In the genomic region with DNA sequence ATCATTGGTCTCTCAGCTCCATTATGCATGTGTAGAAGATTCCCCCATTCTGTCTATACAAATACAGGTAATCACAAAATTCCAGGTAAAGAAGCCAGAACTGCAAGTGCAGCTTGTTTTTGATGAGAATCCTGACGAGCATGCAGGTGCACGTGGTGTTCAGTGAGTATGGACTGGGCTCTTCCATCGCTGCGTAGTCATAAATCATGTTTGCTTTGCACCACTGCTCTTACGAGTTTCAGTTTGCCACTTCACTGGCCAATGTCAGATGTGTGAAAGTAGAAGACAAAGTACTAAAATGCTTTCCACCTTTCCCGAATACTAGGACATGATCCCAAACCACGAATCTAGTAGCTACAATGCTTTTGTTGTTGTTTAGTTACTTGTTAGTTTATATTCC, we compare ENCODE assay signal across 16 cellular contexts.
"Had no signal": no experiment of that assay in that cellular context is flagged by ENCODE, and none has a peak within 500 bp of the region (broad histone marks: within the 10 kb centered on the region; RNA-seq: fewer than 3 reads in every experiment).

No MANE protein-coding gene starts in this region.

- H3K9me3 ChIP-seq: body of pancreas had no signal

- H3K27me3 ChIP-seq: body of pancreas, dorsolateral prefrontal cortex, foreskin keratinocyte had no signal

- H3K27ac ChIP-seq: body of pancreas, dorsolateral prefrontal cortex, foreskin keratinocyte had no signal

- ATAC-seq: activated CD4-positive, CD25-positive, alpha-beta regulatory T cell treated with anti-CD3 and anti-CD28 coated beads, Interleukin-2, amount 50 U/mL, for 24 hours; activated CD8-positive, alpha-beta T cell treated with anti-CD3 and anti-CD28 coated beads, Interleukin-2, amount 10 ng/mL, durations not matched to agents 7 days and 5 days; body of pancreas; foreskin keratinocyte; left ventricle myocardium superior; stimulated activated naive B cell treated with anti-CD40 and anti-IgM and Interleukin-4, amounts not matched to agents 10 μg/mL and 1 μg/mL and 100 μg/mL, for 72 hours had no signal

- DNase-seq: activated CD4-positive, alpha-beta T cell treated with anti-CD3 and anti-CD28 coated beads, Interleukin-2, amount 10 ng/mL, durations not matched to agents 7 days and 5 days; activated CD8-positive, alpha-beta T cell treated with anti-CD3 and anti-CD28 coated beads, Interleukin-2, amount 10 ng/mL, durations not matched to agents 7 days and 5 days; activated naive CD4-positive, alpha-beta T cell treated with Interleukin-2 at 50 U/mL for 16 hours; activated naive CD8-positive, alpha-beta T cell treated with anti-CD3 and anti-CD28 coated beads, Interleukin-2, amount 10 ng/mL, durations not matched to agents 7 days and 5 days; activated T-cell treated with anti-CD3 and anti-CD28 coated beads, Interleukin-2, amount 50 U/mL, for 24 hours; body of pancreas; caudate nucleus; dorsolateral prefrontal cortex; endodermal cell; foreskin keratinocyte; kidney; left ventricle myocardium superior; occipital lobe; posterior cingulate gyrus; stimulated activated naive B cell treated with anti-CD40 and anti-IgM and Interleukin-4, amounts not matched to agents 10 μg/mL and 1 μg/mL and 100 μg/mL, for 72 hours had no signal

- H3K4me3 ChIP-seq: body of pancreas, dorsolateral prefrontal cortex had no signal

- H3K4me1 ChIP-seq: foreskin keratinocyte had no signal
